In genomic region chr7:94183289-94183749, GRCh38 we compare ENCODE assay signal across 1 cellular context.
A peak's percentile ranks its signal among the peaks of the same experiment; 100 is the strongest.
TF ChIP-seq lines count a peak whose summit lies in the region.

No MANE protein-coding gene starts in this region.

TF ChIP-seq in GM12878, 131 proteins besides CTCF, POLR2A, EP300 and RAD21 (continued from another document):
- no peak for TF ChIP-seq ZBTB33 (IDR thresholded peaks at IDR 0.05)
- TF ChIP-seq SKIL (IDR thresholded peaks at IDR 0.05; ENCODE audit: low read depth, poor library complexity, severe bottlenecking): no peak
- TF ChIP-seq FOXK2 (IDR thresholded peaks at IDR 0.05): no peak
- no peak for TF ChIP-seq IKZF2 (IDR thresholded peaks at IDR 0.05)
- 0 out of 2 replicates have a peak, but pooled peaks have one; percentile 17 for TF ChIP-seq NR2F1 (conservative IDR thresholded peaks at IDR 0.05)
